In genomic region chr7:102404862-102405188, GRCh38 we compare ENCODE assay signal across 12 cellular contexts. TPM values are rescaled to one million over a fixed set of nuclear protein-coding genes. Genes with fewer than 3 reads are reported as not detected.
DNase-seq lines count a peak whose midpoint lies in the region; ATAC-seq, FAIRE-seq and TF ChIP-seq lines count a peak whose summit lies in the region.
"Not testable (repeated sequence)": the region's sequence is repeated elsewhere in the genome, so short reads cannot be mapped to it uniquely, and the experiment has no call there.
"Had no signal": no experiment of that assay in that cellular context is flagged by ENCODE, and none has a peak within 500 bp of the region (broad histone marks: within the 10 kb centered on the region; RNA-seq: fewer than 3 reads in every experiment).

No MANE protein-coding gene starts in this region.

- not testable (repeated sequence) for H4K20me1 ChIP-seq in H9 (ENCODE audit: control insufficient read depth, insufficient read depth, insufficient read length); OCI-LY1 (ENCODE audit: insufficient read depth, low read length); SK-N-SH (ENCODE audit: insufficient read depth); K562 (replicated peaks; ENCODE audit: control insufficient read depth, insufficient read depth, low read length)

- H3K4me2 ChIP-seq in H9 (ENCODE audit: insufficient read depth, insufficient read length, low read length); OCI-LY1 (ENCODE audit: low read length); SK-N-SH; K562 (ENCODE audit: insufficient read depth, low read length): not testable (repeated sequence)

- H3K56ac ChIP-seq in H9 (ENCODE audit: insufficient read length, low read depth, low read length) = not testable (repeated sequence)

- H3K9me2 ChIP-seq in OCI-LY1 (ENCODE audit: low read depth, low read length); SK-N-SH: not testable (repeated sequence)

- not testable (repeated sequence) for H2BK12ac ChIP-seq in H9 (ENCODE audit: insufficient read length, low read depth, low read length)

- H3K27ac Mint-ChIP-seq in H9; glutamatergic neuron (ENCODE audit: unreplicated experiment); type B pancreatic cell: not testable (repeated sequence)

- not testable (repeated sequence) for H2AFZ ChIP-seq in H9 (ENCODE audit: low read length); OCI-LY1 (ENCODE audit: low read length); SK-N-SH (ENCODE audit: low read depth); K562 (ENCODE audit: low read depth, low read length)

- TF ChIP-seq EP300 in SK-N-SH (IDR thresholded peaks at IDR 0.05; ENCODE audit: borderline replicate concordance in 1 of 2, low read depth in 1 of 2, low read length in 1 of 2); K562 (IDR thresholded peaks at IDR 0.05; ENCODE audit: low read length): not testable (repeated sequence)

- H3K27me3 Mint-ChIP-seq in H9 (ENCODE audit: low read depth); glutamatergic neuron (ENCODE audit: unreplicated experiment); type B pancreatic cell: not testable (repeated sequence)

- not testable (repeated sequence) for H3K23ac ChIP-seq in H9 (ENCODE audit: insufficient read length, low read depth, low read length)

- not testable (repeated sequence) for H3K79me1 ChIP-seq in H9 (ENCODE audit: insufficient read depth, low read depth, low read length, poor library complexity, severe bottlenecking)

- not testable (repeated sequence) for TF ChIP-seq POLR2A in K562 (conservative IDR thresholded peaks at IDR 0.05)

- H3K14ac ChIP-seq in H9 (ENCODE audit: insufficient read depth, low read length) = not testable (repeated sequence)

- not testable (repeated sequence) for H3K4me3 ChIP-seq in OCI-LY1 (ENCODE audit: low read depth, low read length, poor library complexity, severe bottlenecking); SK-N-SH (ENCODE audit: low read depth in 2 of 2, low read length in 1 of 2); K562

- not testable (repeated sequence) for H3K4me1 Mint-ChIP-seq in H9; type B pancreatic cell (ENCODE audit: unreplicated experiment)
- H3K4me1 Mint-ChIP-seq in glutamatergic neuron (ENCODE audit: low read depth, unreplicated experiment) = peaks cover 14% of the 10 kb centered on the region

- not testable (repeated sequence) for H3K9me3 Mint-ChIP-seq in H9; glutamatergic neuron (ENCODE audit: unreplicated experiment); type B pancreatic cell

- not testable (repeated sequence) for H3K23me2 ChIP-seq in H9 (ENCODE audit: insufficient read length, low read depth, low read length, poor library complexity, severe bottlenecking)

- not testable (repeated sequence) for H3K18ac ChIP-seq in H9 (ENCODE audit: insufficient read length, low read depth, low read length)

- not testable (repeated sequence) for TF ChIP-seq RAD21 in SK-N-SH (IDR thresholded peaks at IDR 0.05; ENCODE audit: low read length); K562 (CRISPR knock-in tag; conservative IDR thresholded peaks at IDR 0.05 in 1 of 2, IDR thresholded peaks at IDR 0.05 in 1 of 2)

- not testable (repeated sequence) for DNase-seq in H9; SK-N-SH; K562 (ENCODE audit: extremely low read depth in 1 of 4, low spot score in 3 of 4); glutamatergic neuron; type B pancreatic cell (ENCODE audit: extremely low spot score, unreplicated experiment)

- H2BK20ac ChIP-seq in H9 (ENCODE audit: low read depth, low read length, poor library complexity, severe bottlenecking) = not testable (repeated sequence)

- ATAC-seq in K562 = not testable (repeated sequence)

- H4K91ac ChIP-seq in H9 (ENCODE audit: insufficient read length, low read depth, low read length) = not testable (repeated sequence)

- not testable (repeated sequence) for H3K4me3 Mint-ChIP-seq in H9; glutamatergic neuron (ENCODE audit: unreplicated experiment); type B pancreatic cell

- H2BK15ac ChIP-seq in H9 (ENCODE audit: low read depth, low read length) = not testable (repeated sequence)

- H2BK120ac ChIP-seq in H9 (ENCODE audit: low read depth, low read length, poor library complexity, severe bottlenecking) = not testable (repeated sequence)

- not testable (repeated sequence) for H3T11ph ChIP-seq in H9 (ENCODE audit: low read length)

- H3K9ac ChIP-seq in H9 (ENCODE audit: extremely low read depth, insufficient read length, low read length); OCI-LY1 (ENCODE audit: low read length); SK-N-SH; K562 (ENCODE audit: insufficient read depth in 1 of 2, low read depth in 2 of 2, low read length in 2 of 2): not testable (repeated sequence)

- H3K27me3 ChIP-seq in H9 (ENCODE audit: insufficient read depth, low read length); OCI-LY1 (ENCODE audit: insufficient read depth, low read length); SK-N-SH (ENCODE audit: insufficient read depth); K562 (ENCODE audit: control insufficient read depth in 2 of 2, insufficient read depth in 2 of 2, low read length in 2 of 2): not testable (repeated sequence)

- H3K27ac ChIP-seq in C4-2B; H9 (ENCODE audit: insufficient read length, low read depth, low read length); SK-N-SH (ENCODE audit: low read depth in 2 of 2, low read length in 1 of 2); K562 (ENCODE audit: extremely low read depth, low read depth, low read length): not testable (repeated sequence)
- H3K27ac ChIP-seq in OCI-LY1 (ENCODE audit: low read depth, low read length, poor library complexity, severe bottlenecking) = peak overlapping the region; percentile 84

- not testable (repeated sequence) for H2AK5ac ChIP-seq in H9 (ENCODE audit: insufficient read length, low read length)

- intact Hi-C loops in K562 (cut with micrococcal nuclease) = not testable (repeated sequence)

- H3K4me1 ChIP-seq in H9 (ENCODE audit: insufficient read depth, low read length); SK-N-SH (ENCODE audit: control insufficient read depth in 1 of 2, insufficient read depth in 2 of 2, low read depth in 1 of 2, low read length in 1 of 2); K562 (replicated peaks in 1 of 2; ENCODE audit: control insufficient read depth in 2 of 2, insufficient read depth in 2 of 2, low read length in 2 of 2): not testable (repeated sequence)
- peaks cover 48% of the 10 kb centered on the region for H3K4me1 ChIP-seq in OCI-LY1 (ENCODE audit: insufficient read depth, low read length, severe bottlenecking)

- H4K5ac ChIP-seq in H9 (ENCODE audit: insufficient read length, low read depth, low read length) = not testable (repeated sequence)

- not testable (repeated sequence) for H3K9me3 ChIP-seq in H9 (ENCODE audit: control insufficient read depth, low read depth, low read length); OCI-LY1 (ENCODE audit: low read length); SK-N-SH; K562 (replicated peaks; ENCODE audit: control insufficient read depth, insufficient read depth, low read depth, low read length)

- WGBS in H9 (ENCODE audit: extremely low coverage, insufficient read length, low lambda C conversion rate) = no CpG with 5 or more reads among the region's 5 CpGs
- 96% methylated on average over 5 of the region's 5 CpGs for WGBS in SK-N-SH (ENCODE audit: low lambda C conversion rate)
- 92% methylated on average over 5 of the region's 5 CpGs for WGBS in K562 (ENCODE audit: insufficient coverage, low coverage, missing lambda C conversion rate)

- peaks cover 50 to 96% (median 83%) of the 10 kb centered on the region in 3 experiments for H3K36me3 Mint-ChIP-seq in H9 (ENCODE audit: insufficient read depth in 1 of 3, low read depth in 3 of 3)
- H3K36me3 Mint-ChIP-seq in glutamatergic neuron (ENCODE audit: unreplicated experiment) = peaks cover 14% of the 10 kb centered on the region
- peaks cover 54% of the 10 kb centered on the region for H3K36me3 Mint-ChIP-seq in type B pancreatic cell

- H3K4ac ChIP-seq in H9 (ENCODE audit: low read depth, low read length) = not testable (repeated sequence)

- H3K36me3 ChIP-seq in OCI-LY1 (ENCODE audit: insufficient read depth, low read length) (peaks cover 97% of the 10 kb centered on the region), SK-N-SH (replicated peaks in 1 of 2; ENCODE audit: control insufficient read depth in 1 of 2, insufficient read depth in 2 of 2, low read length in 1 of 2) (peaks cover 71 to 89% of the 10 kb centered on the region in 2 experiments), K562 (ENCODE audit: control insufficient read depth, insufficient read depth, low read length) (peaks cover 95% of the 10 kb centered on the region)

- H2BK5ac ChIP-seq in H9 (ENCODE audit: insufficient read length, low read length) = not testable (repeated sequence)

- CTCF ChIA-PET in SK-N-SH (lab: Yijun Ruan, JAX) = interaction anchor here (0.9 to 4.9 kb wide), 22 partner anchors 7 to 134 kb away, joined by 3 to 47 read pairs (median 8); partner anchors contain the start of genes ALKBH4, LRWD1 and PRKRIP1
- CTCF ChIA-PET in K562 (lab: Yijun Ruan, JAX; ENCODE audit: low intra/inter-chr PET ratio) = interaction anchor here (0.7 to 1.1 kb wide), 2 partner anchors 46 to 47 kb away, joined by 3 to 6 read pairs; no protein-coding TSS in a partner anchor

- POLR2A ChIA-PET in SK-N-SH (lab: Yijun Ruan, JAX) = interaction anchor here (0.6 to 1.0 kb wide), 3 partner anchors 9 to 117 kb away, joined by 3 to 5 read pairs (median 5); partner anchors contain the start of gene PRKRIP1
- POLR2A ChIA-PET in K562 (lab: Yijun Ruan, JAX) = interaction anchor here (1.0 to 1.5 kb wide), 3 partner anchors 8 to 16 kb away, joined by 4 to 8 read pairs (median 5); no protein-coding TSS in a partner anchor

- H3F3A ChIP-seq in OCI-LY1 (ENCODE audit: insufficient read depth, low read length) (peaks cover 19% of the 10 kb centered on the region), SK-N-SH (replicated peaks; ENCODE audit: insufficient read depth) (peaks cover 28% of the 10 kb centered on the region)

- H3K79me2 ChIP-seq in H9 (ENCODE audit: insufficient read depth, low read length); OCI-LY1 (ENCODE audit: insufficient read depth, low read length); K562 (ENCODE audit: control insufficient read depth, insufficient read depth, low read length): not testable (repeated sequence)
- peaks cover 18% of the 10 kb centered on the region for H3K79me2 ChIP-seq in SK-N-SH (ENCODE audit: insufficient read depth)

- not testable (repeated sequence) for H4K8ac ChIP-seq in H9 (replicated peaks; ENCODE audit: insufficient read length, low read depth, low read length)

- in situ Hi-C loops in K562 (cut with MboI) = not testable (repeated sequence)

- H3K9me1 ChIP-seq in K562 (ENCODE audit: control insufficient read depth, insufficient read depth, low read length) = not testable (repeated sequence)

- not testable (repeated sequence) for BruUV-seq in K562 (replicated peaks; lab: Mats Ljungman, UMichigan)

- TF ChIP-seq CTCF in C4-2B (conservative IDR thresholded peaks at IDR 0.05) = peak; percentile 52
- peak; percentile 6; the same call in 1 of the 3 replicates for TF ChIP-seq CTCF in H9 (conservative IDR thresholded peaks at IDR 0.05)
- TF ChIP-seq CTCF in OCI-LY1 (IDR thresholded peaks at IDR 0.05; ENCODE audit: low read length); K562 (IDR thresholded peaks at IDR 0.05 in 2 of 3, conservative IDR thresholded peaks at IDR 0.05 in 1 of 3; ENCODE audit: insufficient read depth in 2 of 3, low read depth in 1 of 3, low read length in 3 of 3): not testable (repeated sequence)
- peak; percentile 18; the same call in 1 of the 2 replicates for TF ChIP-seq CTCF in SK-N-SH (IDR thresholded peaks at IDR 0.05)
- peak; percentile 55 for TF ChIP-seq CTCF in glutamatergic neuron (IDR thresholded peaks at IDR 0.05; ENCODE audit: partially characterized antibody, unreplicated experiment)
- peak; percentile 39 for TF ChIP-seq CTCF in type B pancreatic cell (conservative IDR thresholded peaks at IDR 0.05)

- FAIRE-seq in K562 (lab: Jason Lieb, UNC) = not testable (repeated sequence)

RNA-seq across cellular contexts. Expression of gene PRKRIP1, which starts 8.7 kb away (rescaled TPM):
- total RNA-seq in H9 (2021) = 36.0 and 38.8 TPM in 2 replicates
- 41.2 and 55.0 TPM in 2 replicates for polyA plus RNA-seq in SK-N-SH (2012; rRNA removed)
- polyA plus RNA-seq in SK-N-SH (2012; cell fraction: cytosol; rRNA removed) = 27.2 and 30.5 TPM in 2 replicates
- 216 and 262 TPM in 2 replicates for polyA plus RNA-seq in SK-N-SH (2012; cell fraction: nucleus; rRNA removed)
- total RNA-seq in K562 (2011; cell fraction: chromatin; rRNA removed; ENCODE audit: low replicate concordance) = 41.9 and 63.9 TPM in 2 replicates
- 59.3 and 69.9 TPM in 2 replicates for total RNA-seq in K562 (2011; cell fraction: nucleolus; rRNA removed)
- 40.8 and 43.3 TPM in 2 replicates for total RNA-seq in K562 (2011; cell fraction: nucleoplasm; rRNA removed)
- 40.0 and 44.6 TPM in 2 replicates for total RNA-seq in K562 (2014; rRNA removed)
- total RNA-seq in K562 (2014; rRNA removed; fragmentation: Illumina TruSeq; extraction: Trizol) = 14.8 and 15.9 TPM in 2 replicates
- total RNA-seq in K562 (2015; rRNA removed; fragmentation: Illumina TruSeq; extraction: Trizol) = 25.3 and 27.3 TPM in 2 replicates
- total RNA-seq in K562 (2021) = 25.2 and 33.9 TPM in 2 replicates
- 17.2 and 18.1 TPM in 2 replicates for polyA plus RNA-seq in K562 (2011; rRNA removed)
- polyA plus RNA-seq in K562 (2011; cell fraction: cytosol; rRNA removed) = 15.5 and 21.3 TPM in 2 replicates
- 62.2 and 104 TPM in 2 replicates for polyA plus RNA-seq in K562 (2011; cell fraction: nucleus; rRNA removed)
- polyA plus RNA-seq in K562 (2012) = 24.5 and 27.3 TPM in 2 replicates
- 19.3 and 19.8 TPM in 2 replicates for polyA plus RNA-seq in K562 (2014; fragmentation: Illumina TruSeq; extraction: Trizol)
- 10 to 100 TPM; 14.9 to 19.6 TPM for polyA plus RNA-seq in K562 (2014; fragmentation: Nextera tagmentation; extraction: Ambion mirVana)
- polyA plus RNA-seq in K562 (2014; rRNA removed) = 48.6 and 52.1 TPM in 2 replicates
- polyA minus RNA-seq in K562 (2011; rRNA and poly(A)+ RNA removed) = 5.6 and 5.9 TPM in 2 replicates
- 8.3 and 9.5 TPM in 2 replicates for polyA minus RNA-seq in K562 (2011; cell fraction: cytosol; rRNA and poly(A)+ RNA removed)
- 15.4 and 20.5 TPM in 2 replicates for polyA minus RNA-seq in K562 (2011; cell fraction: nucleus; rRNA and poly(A)+ RNA removed)
- total RNA-seq in glutamatergic neuron (ENCODE audit: unreplicated experiment) = 31.0 TPM
- total RNA-seq in type B pancreatic cell (ENCODE audit: low replicate concordance) = 28.2 and 34.0 TPM in 2 replicates

RNA-seq across cellular contexts. Expression of gene ORAI2, which starts 28.6 kb away (rescaled TPM):
- total RNA-seq in H9 (2021) = 26.6 and 26.7 TPM in 2 replicates
- polyA plus RNA-seq in SK-N-SH (2012; rRNA removed) = 78.7 and 85.8 TPM in 2 replicates
- polyA plus RNA-seq in SK-N-SH (2012; cell fraction: cytosol; rRNA removed) = 45.2 and 61.9 TPM in 2 replicates
- polyA plus RNA-seq in SK-N-SH (2012; cell fraction: nucleus; rRNA removed) = 38.0 and 52.2 TPM in 2 replicates
- 18.4 and 52.2 TPM in 2 replicates for total RNA-seq in K562 (2011; cell fraction: chromatin; rRNA removed; ENCODE audit: low replicate concordance)
- 30.3 and 37.7 TPM in 2 replicates for total RNA-seq in K562 (2011; cell fraction: nucleolus; rRNA removed)
- total RNA-seq in K562 (2011; cell fraction: nucleoplasm; rRNA removed) = 25.7 and 31.2 TPM in 2 replicates
- total RNA-seq in K562 (2014; rRNA removed) = 18.3 and 23.1 TPM in 2 replicates
- 4.0 and 4.1 TPM in 2 replicates for total RNA-seq in K562 (2014; rRNA removed; fragmentation: Illumina TruSeq; extraction: Trizol)
- total RNA-seq in K562 (2015; rRNA removed; fragmentation: Illumina TruSeq; extraction: Trizol) = 9.0 and 9.2 TPM in 2 replicates
- 23.5 and 27.7 TPM in 2 replicates for total RNA-seq in K562 (2021)
- 14.3 and 16.0 TPM in 2 replicates for polyA plus RNA-seq in K562 (2011; rRNA removed)
- 32.8 and 91.3 TPM in 2 replicates for polyA plus RNA-seq in K562 (2011; cell fraction: cytosol; rRNA removed)
- polyA plus RNA-seq in K562 (2011; cell fraction: nucleus; rRNA removed) = 5.5 and 11.5 TPM in 2 replicates
- 34.3 and 36.5 TPM in 2 replicates for polyA plus RNA-seq in K562 (2012)
- 7.7 and 18.6 TPM in 2 replicates for polyA plus RNA-seq in K562 (2014; fragmentation: Illumina TruSeq; extraction: Trizol)
- 1 to 10 TPM; 1.1 to 2.0 TPM for polyA plus RNA-seq in K562 (2014; fragmentation: Nextera tagmentation; extraction: Ambion mirVana)
- polyA plus RNA-seq in K562 (2014; rRNA removed) = 16.7 and 18.9 TPM in 2 replicates
- polyA minus RNA-seq in K562 (2011; rRNA and poly(A)+ RNA removed) = 11.4 and 21.4 TPM in 2 replicates
- 35.3 and 38.1 TPM in 2 replicates for polyA minus RNA-seq in K562 (2011; cell fraction: cytosol; rRNA and poly(A)+ RNA removed)
- 4.0 and 4.6 TPM in 2 replicates for polyA minus RNA-seq in K562 (2011; cell fraction: nucleus; rRNA and poly(A)+ RNA removed)
- 31.8 TPM for total RNA-seq in glutamatergic neuron (ENCODE audit: unreplicated experiment)
- 23.1 and 34.9 TPM in 2 replicates for total RNA-seq in type B pancreatic cell (ENCODE audit: low replicate concordance)

RNA-seq across cellular contexts. Expression of gene SPDYE6, which starts 48.6 kb away (rescaled TPM):
- not detected in 2 replicates for total RNA-seq in H9 (2021)
- polyA plus RNA-seq in SK-N-SH (2012; rRNA removed) = not detected in 2 replicates
- not detected in 2 replicates for polyA plus RNA-seq in SK-N-SH (2012; cell fraction: cytosol; rRNA removed)
- polyA plus RNA-seq in SK-N-SH (2012; cell fraction: nucleus; rRNA removed) = not detected in 2 replicates
- total RNA-seq in K562 (2011; cell fraction: chromatin; rRNA removed; ENCODE audit: low replicate concordance) = 0.23 and 0.65 TPM in 2 replicates
- total RNA-seq in K562 (2011; cell fraction: nucleolus; rRNA removed) = not detected in 2 replicates
- 0.38 TPM in 1 of 2 replicates, not detected in the other for total RNA-seq in K562 (2011; cell fraction: nucleoplasm; rRNA removed)
- not detected in 2 replicates for total RNA-seq in K562 (2014; rRNA removed)
- total RNA-seq in K562 (2014; rRNA removed; fragmentation: Illumina TruSeq; extraction: Trizol) = not detected in 2 replicates
- total RNA-seq in K562 (2015; rRNA removed; fragmentation: Illumina TruSeq; extraction: Trizol) = not detected in 2 replicates
- total RNA-seq in K562 (2021) = not detected in 2 replicates
- polyA plus RNA-seq in K562 (2011; rRNA removed) = not detected in 2 replicates
- polyA plus RNA-seq in K562 (2011; cell fraction: cytosol; rRNA removed) = not detected in 2 replicates
- polyA plus RNA-seq in K562 (2011; cell fraction: nucleus; rRNA removed) = not detected in 2 replicates
- 2.1 and 2.9 TPM in 2 replicates for polyA plus RNA-seq in K562 (2012)
- not detected in 2 replicates for polyA plus RNA-seq in K562 (2014; fragmentation: Illumina TruSeq; extraction: Trizol)
- polyA plus RNA-seq in K562 (2014; fragmentation: Nextera tagmentation; extraction: Ambion mirVana) = under 1 TPM; 0.24 to 0.35 TPM
- polyA plus RNA-seq in K562 (2014; rRNA removed) = not detected in 2 replicates
- polyA minus RNA-seq in K562 (2011; rRNA and poly(A)+ RNA removed) = not detected in 2 replicates
- polyA minus RNA-seq in K562 (2011; cell fraction: cytosol; rRNA and poly(A)+ RNA removed) = not detected in 2 replicates
- not detected in 2 replicates for polyA minus RNA-seq in K562 (2011; cell fraction: nucleus; rRNA and poly(A)+ RNA removed)
- not detected for total RNA-seq in glutamatergic neuron (ENCODE audit: unreplicated experiment)
- total RNA-seq in type B pancreatic cell (ENCODE audit: low replicate concordance) = not detected in 2 replicates
- total RNA-seq: Calu3, G401, GM23248, HT-29, IMR-90 had no signal
- polyA plus RNA-seq: GM23248, IMR-90 had no signal

RNA-seq across cellular contexts. Expression of gene ALKBH4, which starts 59.8 kb away (rescaled TPM):
- total RNA-seq in H9 (2021) = 23.9 and 24.2 TPM in 2 replicates
- polyA plus RNA-seq in SK-N-SH (2012; rRNA removed) = 13.7 and 18.1 TPM in 2 replicates
- polyA plus RNA-seq in SK-N-SH (2012; cell fraction: cytosol; rRNA removed) = 7.6 and 13.8 TPM in 2 replicates
- 6.0 and 10.8 TPM in 2 replicates for polyA plus RNA-seq in SK-N-SH (2012; cell fraction: nucleus; rRNA removed)
- 4.3 and 16.0 TPM in 2 replicates for total RNA-seq in K562 (2011; cell fraction: chromatin; rRNA removed; ENCODE audit: low replicate concordance)
- total RNA-seq in K562 (2011; cell fraction: nucleolus; rRNA removed) = 9.1 and 10.8 TPM in 2 replicates
- total RNA-seq in K562 (2011; cell fraction: nucleoplasm; rRNA removed) = 6.9 and 7.2 TPM in 2 replicates
- 21.4 and 41.5 TPM in 2 replicates for total RNA-seq in K562 (2014; rRNA removed)
- total RNA-seq in K562 (2014; rRNA removed; fragmentation: Illumina TruSeq; extraction: Trizol) = 5.7 and 7.2 TPM in 2 replicates
- 13.5 and 15.2 TPM in 2 replicates for total RNA-seq in K562 (2015; rRNA removed; fragmentation: Illumina TruSeq; extraction: Trizol)
- 18.5 and 19.6 TPM in 2 replicates for total RNA-seq in K562 (2021)
- 4.6 and 4.7 TPM in 2 replicates for polyA plus RNA-seq in K562 (2011; rRNA removed)
- polyA plus RNA-seq in K562 (2011; cell fraction: cytosol; rRNA removed) = 6.4 and 21.6 TPM in 2 replicates
- polyA plus RNA-seq in K562 (2011; cell fraction: nucleus; rRNA removed) = 3.5 and 6.3 TPM in 2 replicates
- polyA plus RNA-seq in K562 (2012) = 10.7 and 13.3 TPM in 2 replicates
- polyA plus RNA-seq in K562 (2014; fragmentation: Illumina TruSeq; extraction: Trizol) = 7.1 and 10.0 TPM in 2 replicates
- 10 to 100 TPM in 1 of 2 experiments, 1 to 10 TPM in 1; 6.7 to 11.8 TPM for polyA plus RNA-seq in K562 (2014; fragmentation: Nextera tagmentation; extraction: Ambion mirVana)
- 13.8 and 18.1 TPM in 2 replicates for polyA plus RNA-seq in K562 (2014; rRNA removed)
- polyA minus RNA-seq in K562 (2011; rRNA and poly(A)+ RNA removed) = 1.5 and 2.0 TPM in 2 replicates
- polyA minus RNA-seq in K562 (2011; cell fraction: cytosol; rRNA and poly(A)+ RNA removed) = 3.6 and 6.6 TPM in 2 replicates
- polyA minus RNA-seq in K562 (2011; cell fraction: nucleus; rRNA and poly(A)+ RNA removed) = 3.4 and 3.9 TPM in 2 replicates
- total RNA-seq in glutamatergic neuron (ENCODE audit: unreplicated experiment) = 9.8 TPM
- 11.2 and 13.3 TPM in 2 replicates for total RNA-seq in type B pancreatic cell (ENCODE audit: low replicate concordance)

RNA-seq across cellular contexts. Expression of gene LRWD1, which starts 60.0 kb away (rescaled TPM):
- total RNA-seq in H9 (2021) (33.1 and 35.1 TPM in 2 replicates), K562 (2014; rRNA removed) (51.2 and 62.4 TPM in 2 replicates), K562 (2014; rRNA removed; fragmentation: Illumina TruSeq; extraction: Trizol) (14.1 and 21.3 TPM in 2 replicates), K562 (2015; rRNA removed; fragmentation: Illumina TruSeq; extraction: Trizol) (38.3 and 38.5 TPM in 2 replicates), K562 (2021) (64.7 and 66.0 TPM in 2 replicates), glutamatergic neuron (ENCODE audit: unreplicated experiment) (37.0 TPM), type B pancreatic cell (ENCODE audit: low replicate concordance) (16.5 and 23.5 TPM in 2 replicates)
- polyA plus RNA-seq in SK-N-SH (2012; rRNA removed) (44.9 and 53.2 TPM in 2 replicates), K562 (2011; rRNA removed) (25.8 and 28.5 TPM in 2 replicates), K562 (2014; fragmentation: Illumina TruSeq; extraction: Trizol) (33.2 and 52.4 TPM in 2 replicates), K562 (2014; fragmentation: Nextera tagmentation; extraction: Ambion mirVana) (under 1 TPM; 0.61 to 0.78 TPM), K562 (2014; rRNA removed) (64.8 and 65.7 TPM in 2 replicates)
- 21.1 and 32.5 TPM in 2 replicates for polyA plus RNA-seq in SK-N-SH (2012; cell fraction: cytosol; rRNA removed)
- polyA plus RNA-seq in SK-N-SH (2012; cell fraction: nucleus; rRNA removed) = 89.9 and 156 TPM in 2 replicates
- 20.9 and 70.7 TPM in 2 replicates for total RNA-seq in K562 (2011; cell fraction: chromatin; rRNA removed; ENCODE audit: low replicate concordance)
- total RNA-seq in K562 (2011; cell fraction: nucleolus; rRNA removed) = 74.0 and 78.4 TPM in 2 replicates
- 23.7 and 31.9 TPM in 2 replicates for total RNA-seq in K562 (2011; cell fraction: nucleoplasm; rRNA removed)
- polyA plus RNA-seq in K562 (2011; cell fraction: cytosol; rRNA removed) = 21.8 and 77.0 TPM in 2 replicates
- 35.4 and 76.1 TPM in 2 replicates for polyA plus RNA-seq in K562 (2011; cell fraction: nucleus; rRNA removed)
- 42.1 and 48.6 TPM in 2 replicates for polyA plus RNA-seq in K562 (2012)
- 11.1 and 23.2 TPM in 2 replicates for polyA minus RNA-seq in K562 (2011; rRNA and poly(A)+ RNA removed)
- 28.3 and 46.6 TPM in 2 replicates for polyA minus RNA-seq in K562 (2011; cell fraction: cytosol; rRNA and poly(A)+ RNA removed)
- polyA minus RNA-seq in K562 (2011; cell fraction: nucleus; rRNA and poly(A)+ RNA removed) = 19.7 and 29.1 TPM in 2 replicates
